Comparison of ENCODE assay signal across 14 cellular contexts in genomic region chr1:228207381-228207810, GRCh38.
"Had no signal": no experiment of that assay in that cellular context is flagged by ENCODE, and none has a peak within 500 bp of the region (broad histone marks: within the 10 kb centered on the region; RNA-seq: fewer than 3 reads in every experiment).

No MANE protein-coding gene starts in this region.

- H3K4me3 ChIP-seq: coronary artery, mucosa of descending colon, tibial nerve had no signal

- H3K9me3 ChIP-seq: mucosa of descending colon, SK-N-SH, tibial nerve had no signal

- H3K36me3 Mint-ChIP-seq: activated naive CD4-positive, alpha-beta T cell treated with anti-CD3 and anti-CD28 coated beads, Interleukin-2, amount 10 ng/mL, durations not matched to agents 7 days and 5 days; natural killer cell had no signal

- H3K4me2 ChIP-seq: SK-N-SH had no signal

- DNase-seq: activated CD4-positive, alpha-beta memory T cell treated with anti-CD3 and anti-CD28 coated beads, Interleukin-2, amount 10 ng/mL, durations not matched to agents 7 days and 5 days; activated CD4-positive, alpha-beta T cell treated with anti-CD3 and anti-CD28 coated beads for 36 hours; activated naive CD4-positive, alpha-beta T cell treated with anti-CD3 and anti-CD28 coated beads, Interleukin-2, amount 10 ng/mL, durations not matched to agents 7 days and 5 days; effector CD8-positive, alpha-beta T cell; mucosa of descending colon; natural killer cell; occipital lobe; SK-N-SH; stimulated activated CD4-positive, alpha-beta T cell treated with anti-CD3 and anti-CD28 coated beads, Interleukin-15, amount 100 ng/mL, for 24 hours; stimulated activated CD4-positive, alpha-beta T cell treated with anti-CD3 and anti-CD28 coated beads, Interleukin-4, amount 100 ng/mL, for 24 hours; T-helper 1 cell had no signal

- H3K27ac Mint-ChIP-seq: activated CD4-positive, alpha-beta memory T cell treated with anti-CD3 and anti-CD28 coated beads, Interleukin-2, amount 10 ng/mL, durations not matched to agents 7 days and 5 days; activated CD4-positive, alpha-beta T cell treated with anti-CD3 and anti-CD28 coated beads for 36 hours; activated naive CD4-positive, alpha-beta T cell treated with anti-CD3 and anti-CD28 coated beads, Interleukin-2, amount 10 ng/mL, durations not matched to agents 7 days and 5 days; natural killer cell had no signal

- H3K9me3 Mint-ChIP-seq: activated CD4-positive, alpha-beta memory T cell treated with anti-CD3 and anti-CD28 coated beads, Interleukin-2, amount 10 ng/mL, durations not matched to agents 7 days and 5 days; activated naive CD4-positive, alpha-beta T cell treated with anti-CD3 and anti-CD28 coated beads, Interleukin-2, amount 10 ng/mL, durations not matched to agents 7 days and 5 days; natural killer cell had no signal

- H3K36me3 ChIP-seq: tibial nerve had no signal

- ATAC-seq: activated CD4-positive, alpha-beta T cell treated with anti-CD3 and anti-CD28 coated beads for 36 hours; natural killer cell had no signal

- H3K9ac ChIP-seq: SK-N-SH had no signal

- H3K27ac ChIP-seq: coronary artery, tibial nerve, VCaP had no signal

- H3K4me1 Mint-ChIP-seq: activated CD4-positive, alpha-beta T cell treated with anti-CD3 and anti-CD28 coated beads for 36 hours; natural killer cell had no signal

- H3K4me3 Mint-ChIP-seq: activated CD4-positive, alpha-beta memory T cell treated with anti-CD3 and anti-CD28 coated beads, Interleukin-2, amount 10 ng/mL, durations not matched to agents 7 days and 5 days; activated CD4-positive, alpha-beta T cell treated with anti-CD3 and anti-CD28 coated beads for 36 hours; activated naive CD4-positive, alpha-beta T cell treated with anti-CD3 and anti-CD28 coated beads, Interleukin-2, amount 10 ng/mL, durations not matched to agents 7 days and 5 days; natural killer cell had no signal
